ENCODE assay signal across 8 cellular contexts in genomic region chr12:56158926-56159461, GRCh38. TPM values are rescaled to one million over a fixed set of nuclear protein-coding genes. Genes with fewer than 3 reads are reported as not detected.
DNase-seq lines count a peak whose midpoint lies in the region; ATAC-seq and TF ChIP-seq lines count a peak whose summit lies in the region.

No MANE protein-coding gene starts in this region.

- H3K4me1 ChIP-seq in gastroesophageal sphincter = peaks cover 0 to 64% (median 18%) of the 10 kb centered on the region in 3 donors

- H3K4me2 ChIP-seq in neural cell (ENCODE audit: low read length) = peak overlapping the region; percentile 97

- H2AFZ ChIP-seq in neural cell (ENCODE audit: low read depth, low read length) = no peak overlapping the region

- H3K36me3 ChIP-seq in gastroesophageal sphincter = peaks cover 0 to 46% of the 10 kb centered on the region in 2 donors
- H3K36me3 ChIP-seq in neural cell (ENCODE audit: insufficient read depth, low read length) = peaks cover 13% of the 10 kb centered on the region

- peak; percentile 10 for TF ChIP-seq RAD21 in neural cell (conservative IDR thresholded peaks at IDR 0.05)

- H3K4me1 Mint-ChIP-seq in activated T-cell treated with anti-CD3 and anti-CD28 coated beads, Interleukin-2, amount 50 U/mL, for 24 hours (ENCODE audit: low read depth) = peaks cover 44% of the 10 kb centered on the region
- peaks cover 47% of the 10 kb centered on the region for H3K4me1 Mint-ChIP-seq in activated T-helper 2 cell treated with anti-CD3 and anti-CD28 coated beads, Interferon-gamma antibody, Interleukin-2, Interleukin-4, amounts not matched to agents 10 μg/mL and 5 μg/mL and 100 μg/mL, durations not matched to agents 14 hours and 24 hours and 36 hours (ENCODE audit: low read depth)

- no peaks in the 10 kb centered on the region for H3K27me3 ChIP-seq in gastroesophageal sphincter
- no peaks in the 10 kb centered on the region for H3K27me3 ChIP-seq in neural cell (ENCODE audit: insufficient read depth, low read depth, low read length)

- peaks cover 5% of the 10 kb centered on the region for H3F3A ChIP-seq in neural cell (ENCODE audit: insufficient read depth, low read length, poor library complexity, severe bottlenecking)

- H3K27ac Mint-ChIP-seq in activated T-cell treated with anti-CD3 and anti-CD28 coated beads, Interleukin-2, amount 50 U/mL, for 24 hours = peak overlapping the region; percentile 99
- H3K27ac Mint-ChIP-seq in activated T-helper 2 cell treated with anti-CD3 and anti-CD28 coated beads, Interferon-gamma antibody, Interleukin-2, Interleukin-4, amounts not matched to agents 10 μg/mL and 5 μg/mL and 100 μg/mL, durations not matched to agents 14 hours and 24 hours and 36 hours = peak overlapping the region; percentile 91

- H3K79me2 ChIP-seq in neural cell (replicated peaks; ENCODE audit: insufficient read depth, low read length) = peaks cover 27% of the 10 kb centered on the region

- H3K4me3 Mint-ChIP-seq in activated T-cell treated with anti-CD3 and anti-CD28 coated beads, Interleukin-2, amount 50 U/mL, for 24 hours = peak overlapping the region; percentile 99
- peak overlapping the region; percentile 97 for H3K4me3 Mint-ChIP-seq in activated T-helper 2 cell treated with anti-CD3 and anti-CD28 coated beads, Interferon-gamma antibody, Interleukin-2, Interleukin-4, amounts not matched to agents 10 μg/mL and 5 μg/mL and 100 μg/mL, durations not matched to agents 14 hours and 24 hours and 36 hours (ENCODE audit: low read depth)

- TF ChIP-seq POLR2A in gastroesophageal sphincter (IDR thresholded peaks at IDR 0.05) = peak; percentile 83 to 84

- DNase-seq in activated T-cell treated with anti-CD3 and anti-CD28 coated beads, Interleukin-2, amount 50 U/mL, for 24 hours = no peak
- no peak for DNase-seq in activated T-cell treated with anti-CD3 and anti-CD28 coated beads, Interleukin-2, amount 50 U/mL, for 1 hour
- peak; percentile 53 for DNase-seq in NCI-H146 treated with DMSO at 0.1 percent for 48 hours (lab: John Stamatoyannopoulos, UW; ENCODE audit: unreplicated experiment)
- DNase-seq in activated T-helper 2 cell treated with anti-CD3 and anti-CD28 coated beads, Interferon-gamma antibody, Interleukin-2, Interleukin-4, amounts not matched to agents 10 μg/mL and 5 μg/mL and 100 μg/mL, durations not matched to agents 14 hours and 24 hours and 36 hours (ENCODE audit: low spot score) = no peak

- WGBS in gastroesophageal sphincter (ENCODE audit: low coverage in 1 of 2), 2 donors = 0% methylated on average over 2 of the region's 6 CpGs; no CpG with 5 or more reads in 1 of the 2 donors

- H3K27ac ChIP-seq in gastroesophageal sphincter (peak overlapping the region; percentile 93 to 99 (median 98)), neural cell (ENCODE audit: low read length) (peak overlapping the region; percentile 95)

- TF ChIP-seq CTCF in gastroesophageal sphincter (IDR thresholded peaks at IDR 0.05) (no peak), neural cell (IDR thresholded peaks at IDR 0.05; ENCODE audit: poor library complexity, severe bottlenecking) (no peak)

- ATAC-seq in gastroesophageal sphincter = peak; percentile 71
- ATAC-seq in GM19035 (IDR thresholded peaks at IDR 0.05; ENCODE audit: unreplicated experiment) = no peak
- no peak for ATAC-seq in GM19023 (IDR thresholded peaks at IDR 0.05; ENCODE audit: unreplicated experiment)

- no peaks in the 10 kb centered on the region for H3K27me3 Mint-ChIP-seq in activated T-cell treated with anti-CD3 and anti-CD28 coated beads, Interleukin-2, amount 50 U/mL, for 24 hours
- no peaks in the 10 kb centered on the region for H3K27me3 Mint-ChIP-seq in activated T-helper 2 cell treated with anti-CD3 and anti-CD28 coated beads, Interferon-gamma antibody, Interleukin-2, Interleukin-4, amounts not matched to agents 10 μg/mL and 5 μg/mL and 100 μg/mL, durations not matched to agents 14 hours and 24 hours and 36 hours (ENCODE audit: low read depth)

- peaks cover 89% of the 10 kb centered on the region for H3K36me3 Mint-ChIP-seq in activated T-cell treated with anti-CD3 and anti-CD28 coated beads, Interleukin-2, amount 50 U/mL, for 24 hours (ENCODE audit: low read depth)
- H3K36me3 Mint-ChIP-seq in activated T-helper 2 cell treated with anti-CD3 and anti-CD28 coated beads, Interferon-gamma antibody, Interleukin-2, Interleukin-4, amounts not matched to agents 10 μg/mL and 5 μg/mL and 100 μg/mL, durations not matched to agents 14 hours and 24 hours and 36 hours (ENCODE audit: low read depth) = peaks cover 75% of the 10 kb centered on the region

- H4K20me1 ChIP-seq in neural cell (ENCODE audit: insufficient read depth) = peaks cover 5% of the 10 kb centered on the region

- peak overlapping the region; percentile 97 for H3K9ac ChIP-seq in neural cell (ENCODE audit: low read length)

- H3K4me3 ChIP-seq in gastroesophageal sphincter (peak overlapping the region; percentile 71 to 82), neural cell (ENCODE audit: low read length) (peak overlapping the region; percentile 79)

- H3K9me2 ChIP-seq in neural cell (ENCODE audit: insufficient read depth, low read length) = no peaks in the 10 kb centered on the region

- H3K9me3 Mint-ChIP-seq in activated T-cell treated with anti-CD3 and anti-CD28 coated beads, Interleukin-2, amount 50 U/mL, for 24 hours = no peaks in the 10 kb centered on the region
- no peaks in the 10 kb centered on the region for H3K9me3 Mint-ChIP-seq in activated T-helper 2 cell treated with anti-CD3 and anti-CD28 coated beads, Interferon-gamma antibody, Interleukin-2, Interleukin-4, amounts not matched to agents 10 μg/mL and 5 μg/mL and 100 μg/mL, durations not matched to agents 14 hours and 24 hours and 36 hours

- H3K9me3 ChIP-seq in gastroesophageal sphincter (no peaks in the 10 kb centered on the region), neural cell (ENCODE audit: low read length) (no peaks in the 10 kb centered on the region)

- TF ChIP-seq EP300 in gastroesophageal sphincter (IDR thresholded peaks at IDR 0.05) = no peak
- TF ChIP-seq EP300 in neural cell (conservative IDR thresholded peaks at IDR 0.05; ENCODE audit: poor library complexity, severe bottlenecking) = no peak

- intact Hi-C loops in activated T-helper 2 cell treated with anti-CD3 and anti-CD28 coated beads, Interferon-gamma antibody, Interleukin-2, Interleukin-4, amounts not matched to agents 10 μg/mL and 5 μg/mL and 100 μg/mL, durations not matched to agents 14 hours and 24 hours and 36 hours (cut with micrococcal nuclease) = loop anchor here (1.0 to 5.0 kb wide), 4 partner anchors 30 to 953 kb away; partner anchors contain the start of genes SMARCC2, STAT6 and ZC3H10

TF ChIP-seq in neural cell, 6 proteins besides CTCF, POLR2A, EP300 and RAD21 (continues in another document):
- TF ChIP-seq MXI1 (conservative IDR thresholded peaks at IDR 0.05; ENCODE audit: poor library complexity, severe bottlenecking) = no peak

RNA-seq across cellular contexts. Expression of gene MYL6, which starts 0.8 kb away (rescaled TPM):
- total RNA-seq in activated T-helper 2 cell treated with anti-CD3 and anti-CD28 coated beads, Interferon-gamma antibody, Interleukin-2, Interleukin-4, amounts not matched to agents 10 μg/mL and 5 μg/mL and 100 μg/mL, durations not matched to agents 14 hours and 24 hours and 36 hours = 1,051 and 1,067 TPM in 2 replicates
- total RNA-seq in gastroesophageal sphincter = 1,000 to 10,000 TPM; 5,300 to 6,545 (median 5,874) TPM
- 2,918 and 3,234 TPM in 2 replicates for polyA plus RNA-seq in neural cell
- 523 and 580 TPM in 2 replicates for polyA minus RNA-seq in neural cell

RNA-seq across cellular contexts. Expression of gene MYL6B, which starts 6.6 kb away (rescaled TPM):
- 89.7 and 94.3 TPM in 2 replicates for total RNA-seq in activated T-helper 2 cell treated with anti-CD3 and anti-CD28 coated beads, Interferon-gamma antibody, Interleukin-2, Interleukin-4, amounts not matched to agents 10 μg/mL and 5 μg/mL and 100 μg/mL, durations not matched to agents 14 hours and 24 hours and 36 hours
- total RNA-seq in gastroesophageal sphincter = 10 to 100 TPM; 14.3 to 57.9 (median 28.0) TPM
- polyA plus RNA-seq in neural cell = 369 and 376 TPM in 2 replicates
- polyA minus RNA-seq in neural cell = 78.0 and 82.5 TPM in 2 replicates

RNA-seq across cellular contexts. Expression of gene SMARCC2, which starts 30.3 kb away (rescaled TPM):
- 131 and 136 TPM in 2 replicates for total RNA-seq in activated T-helper 2 cell treated with anti-CD3 and anti-CD28 coated beads, Interferon-gamma antibody, Interleukin-2, Interleukin-4, amounts not matched to agents 10 μg/mL and 5 μg/mL and 100 μg/mL, durations not matched to agents 14 hours and 24 hours and 36 hours
- total RNA-seq in gastroesophageal sphincter = 100 to 1,000 TPM in 1 of 4 donors, 10 to 100 TPM in 3; 76.5 to 109 (median 85.1) TPM
- 85.6 and 93.2 TPM in 2 replicates for polyA plus RNA-seq in neural cell
- 157 TPM in 2 replicates for polyA minus RNA-seq in neural cell

RNA-seq across cellular contexts. Expression of gene ESYT1, which starts 30.9 kb away (rescaled TPM):
- total RNA-seq in activated T-helper 2 cell treated with anti-CD3 and anti-CD28 coated beads, Interferon-gamma antibody, Interleukin-2, Interleukin-4, amounts not matched to agents 10 μg/mL and 5 μg/mL and 100 μg/mL, durations not matched to agents 14 hours and 24 hours and 36 hours = 154 TPM in 2 replicates
- 100 to 1,000 TPM; 128 to 234 (median 167) TPM for total RNA-seq in gastroesophageal sphincter
- 19.6 and 25.1 TPM in 2 replicates for polyA plus RNA-seq in neural cell
- 16.4 and 26.1 TPM in 2 replicates for polyA minus RNA-seq in neural cell

RNA-seq across cellular contexts. Expression of gene ZC3H10, which starts 40.9 kb away (rescaled TPM):
- total RNA-seq in activated T-helper 2 cell treated with anti-CD3 and anti-CD28 coated beads, Interferon-gamma antibody, Interleukin-2, Interleukin-4, amounts not matched to agents 10 μg/mL and 5 μg/mL and 100 μg/mL, durations not matched to agents 14 hours and 24 hours and 36 hours = 7.7 and 9.2 TPM in 2 replicates
- total RNA-seq in gastroesophageal sphincter = 1 to 10 TPM; 5.0 to 7.4 (median 5.8) TPM
- polyA plus RNA-seq in neural cell = 6.7 and 11.3 TPM in 2 replicates
- polyA minus RNA-seq in neural cell = 18.8 and 25.1 TPM in 2 replicates
